8 cellular contexts compared by ENCODE assay signal in the genomic region with DNA sequence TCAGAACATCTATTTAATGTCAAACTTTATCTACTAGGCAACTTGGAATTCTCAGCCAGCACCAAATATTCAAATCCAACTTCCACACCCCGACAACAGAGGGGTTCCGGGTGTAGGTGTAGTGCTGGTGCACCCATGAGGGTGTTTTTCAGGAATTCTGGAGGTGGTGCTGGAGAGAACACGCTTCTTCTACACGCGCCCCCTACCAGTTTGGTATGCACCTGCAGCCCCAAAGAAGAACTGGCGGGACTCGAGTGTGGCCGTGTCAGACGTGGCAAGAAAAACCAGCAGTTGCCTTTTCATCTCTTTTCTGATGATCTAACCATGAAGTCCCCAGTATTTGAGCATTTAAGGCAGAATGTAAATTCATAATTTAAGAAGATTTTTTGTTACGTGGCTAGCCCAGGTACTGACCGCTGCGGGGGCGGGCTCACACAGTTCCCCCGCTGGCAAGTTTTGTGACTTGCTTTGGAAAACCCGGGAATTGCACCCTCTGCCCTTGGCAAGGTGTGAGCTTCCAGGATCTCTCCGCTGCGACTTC. TPM values are rescaled to one million over a fixed set of nuclear protein-coding genes. Genes with fewer than 3 reads are reported as not detected.
A peak's percentile ranks its signal among the peaks of the same experiment; 100 is the strongest.
DNase-seq lines count a peak whose midpoint lies in the region; ATAC-seq and TF ChIP-seq lines count a peak whose summit lies in the region.

No MANE protein-coding gene starts in this region.

- intact Hi-C loops in upper lobe of right lung (cut with DNase I), result no loop called here

- H3K36me3 ChIP-seq in neutrophil (no peaks in the 10 kb centered on the region), upper lobe of right lung (no peaks in the 10 kb centered on the region)

- H3K27ac ChIP-seq in neutrophil, result peak overlapping the region; percentile 30
- peak overlapping the region; percentile 68 for H3K27ac ChIP-seq in upper lobe of right lung

- H3K27me3 ChIP-seq in neutrophil (peaks cover 54% of the 10 kb centered on the region), upper lobe of right lung (peaks cover 4% of the 10 kb centered on the region)

- no peaks in the 10 kb centered on the region for H3K9me3 ChIP-seq in neutrophil
- H3K9me3 ChIP-seq in upper lobe of right lung, result no peaks in the 10 kb centered on the region

- ATAC-seq in GM21825 (IDR thresholded peaks at IDR 0.05; ENCODE audit: unreplicated experiment) (peak; percentile 68), upper lobe of right lung (peak; percentile 83)

- DNase-seq in DMS53 (lab: John Stamatoyannopoulos, UW) (peak; percentile 97), Kasumi-1 (lab: John Stamatoyannopoulos, UW) (peak; percentile 49 to 72), RKO (ENCODE audit: low spot score) (peak; percentile 86), globus pallidus (ENCODE audit: low spot score) (peak; percentile 65), upper lobe of right lung (peak; percentile 73)
- peak; percentile 81 for DNase-seq in activated effector memory CD4-positive, alpha-beta T cell treated with anti-CD3 and anti-CD28 coated beads, Interleukin-2, amount 50 U/mL, for 16 hours

- TF ChIP-seq CTCF in neutrophil (IDR thresholded peaks at IDR 0.05) (peak; percentile 54), upper lobe of right lung (IDR thresholded peaks at IDR 0.05) (peak; percentile 46)

- H3K4me3 ChIP-seq in neutrophil (ENCODE audit: low read depth in 1 of 2, low read length in 1 of 2) (peak overlapping the region; percentile 69 to 73), upper lobe of right lung (peak overlapping the region; percentile 63)

- peaks cover 25 to 34% of the 10 kb centered on the region in 2 experiments for H3K4me1 ChIP-seq in neutrophil (ENCODE audit: control insufficient read depth in 1 of 2, insufficient read depth in 1 of 2, low read depth in 1 of 2, low read length in 1 of 2)
- H3K4me1 ChIP-seq in upper lobe of right lung, result peaks cover 7% of the 10 kb centered on the region

RNA-seq across cellular contexts. Expression of a gene that starts 0.4 kb away (rescaled TPM):
- 13.6 TPM for total RNA-seq in upper lobe of right lung

RNA-seq across cellular contexts. Expression of a gene that starts 44.0 kb away (rescaled TPM):
- total RNA-seq in upper lobe of right lung, result 3.4 TPM

Comparison
In these comparisons a context has a peak if more than half of its experiments do, and no peak if none do; other contexts are left out.
1. Peak in every context shown above with its lines: DNase-seq, ATAC-seq, H3K4me3 ChIP-seq and H3K27ac ChIP-seq.